ENCODE assay signal across 18 cellular contexts in genomic region chr13:75250526-75251183, GRCh38.
DNase-seq lines count a peak whose midpoint lies in the region; ATAC-seq, FAIRE-seq and TF ChIP-seq lines count a peak whose summit lies in the region.
"Had no signal": no experiment of that assay in that cellular context is flagged by ENCODE, and none has a peak within 500 bp of the region (broad histone marks: within the 10 kb centered on the region; RNA-seq: fewer than 3 reads in every experiment).

No MANE protein-coding gene starts in this region.

- intact Hi-C loops in heart left ventricle (cut with DNase I): no loop called here
- intact Hi-C loops in posterior cingulate gyrus (cut with DNase I): no loop called here

- H3K4me1 ChIP-seq in heart left ventricle (peaks cover 0 to 6% (median 0%) of the 10 kb centered on the region in 12 donors), skeletal muscle satellite cell (ENCODE audit: control insufficient read depth, insufficient read depth, low read length) (peaks cover 9% of the 10 kb centered on the region)

- TF ChIP-seq POLR2A in H54 (IDR thresholded peaks at IDR 0.05; ENCODE audit: low read depth, low read length) (no peak), heart left ventricle (IDR thresholded peaks at IDR 0.05) (no peak)

- H3K9me3 ChIP-seq in heart left ventricle (peaks cover 0 to 12% (median 0%) of the 10 kb centered on the region in 12 donors), skeletal muscle satellite cell (replicated peaks; ENCODE audit: low read length) (no peaks in the 10 kb centered on the region)

- no peaks in the 10 kb centered on the region for H3K36me3 ChIP-seq in heart left ventricle
- H3K36me3 ChIP-seq in skeletal muscle satellite cell (ENCODE audit: insufficient read depth, low read length): no peaks in the 10 kb centered on the region

- DNase-seq in H54 (ENCODE audit: insufficient read length, low spot score) (peak; percentile 19), astrocyte of the spinal cord (ENCODE audit: low read depth, low spot score) (peak; percentile 75), heart left ventricle (peak in 2 of 5 donors; percentile 8 to 26), posterior cingulate gyrus (no peak), 8988T (no peak)
- DNase-seq: activated CD4-positive, alpha-beta T cell treated with anti-CD3 and anti-CD28 coated beads for 36 hours; activated CD8-positive, alpha-beta memory T cell treated with anti-CD3 and anti-CD28 coated beads, Interleukin-2, amount 50 U/mL, for 48 hours; central memory CD4-positive, alpha-beta T cell; GOT3; head of caudate nucleus; left colon; NCI-H2081; NCI-H774; SIG-M5; substantia nigra had no signal

- 47 to 76% (median 72%) methylated on average over 7 of the region's 7 CpGs for WGBS in heart left ventricle, 4 donors

- no peak overlapping the region for H3K4me3 ChIP-seq in astrocyte of the spinal cord (ENCODE audit: low read depth, low read length)
- H3K4me3 ChIP-seq in heart left ventricle: no peak overlapping the region
- no peak overlapping the region for H3K4me3 ChIP-seq in skeletal muscle satellite cell (ENCODE audit: low read length)

- TF ChIP-seq CTCF in astrocyte of the spinal cord (IDR thresholded peaks at IDR 0.05; ENCODE audit: low read depth, low read length) (no peak), heart left ventricle (IDR thresholded peaks at IDR 0.05) (no peak)

- in situ Hi-C loops in astrocyte of the spinal cord (cut with HindIII; ENCODE audit: low sequenced_read_pairs): no loop called here

- H3K27me3 ChIP-seq in heart left ventricle: no peaks in the 10 kb centered on the region
- no peaks in the 10 kb centered on the region for H3K27me3 ChIP-seq in skeletal muscle satellite cell (ENCODE audit: control insufficient read depth, insufficient read depth, low read length)

- H3K4me2 ChIP-seq in skeletal muscle satellite cell (ENCODE audit: low read length): peak overlapping the region; percentile 20

- ATAC-seq in heart left ventricle (peak; percentile 26 to 93 (median 54)), GM18502 (IDR thresholded peaks at IDR 0.05; ENCODE audit: poor library complexity, unreplicated experiment) (no peak)
- ATAC-seq: activated CD4-positive, alpha-beta T cell treated with anti-CD3 and anti-CD28 coated beads for 36 hours; left colon had no signal

- H3K27ac ChIP-seq in heart left ventricle: peak overlapping the region in 2 of 12 donors; percentile 32 to 58

- FAIRE-seq in H54 (lab: Jason Lieb, UNC): peak; percentile 38
- FAIRE-seq: HTR-8/SVneo had no signal

- no peak overlapping the region for H3K9ac ChIP-seq in skeletal muscle satellite cell (ENCODE audit: low read depth, low read length)

Comparison
In these comparisons a context has a peak if more than half of its experiments do, and no peak if none do; other contexts are left out.
1. DNase-seq: peak in H54 (single experiment) and astrocyte of the spinal cord (single experiment); none in posterior cingulate gyrus (0 of 10) and 8988T (single experiment).